Comparison of ENCODE assay signal across 8 cellular contexts in the genomic region with DNA sequence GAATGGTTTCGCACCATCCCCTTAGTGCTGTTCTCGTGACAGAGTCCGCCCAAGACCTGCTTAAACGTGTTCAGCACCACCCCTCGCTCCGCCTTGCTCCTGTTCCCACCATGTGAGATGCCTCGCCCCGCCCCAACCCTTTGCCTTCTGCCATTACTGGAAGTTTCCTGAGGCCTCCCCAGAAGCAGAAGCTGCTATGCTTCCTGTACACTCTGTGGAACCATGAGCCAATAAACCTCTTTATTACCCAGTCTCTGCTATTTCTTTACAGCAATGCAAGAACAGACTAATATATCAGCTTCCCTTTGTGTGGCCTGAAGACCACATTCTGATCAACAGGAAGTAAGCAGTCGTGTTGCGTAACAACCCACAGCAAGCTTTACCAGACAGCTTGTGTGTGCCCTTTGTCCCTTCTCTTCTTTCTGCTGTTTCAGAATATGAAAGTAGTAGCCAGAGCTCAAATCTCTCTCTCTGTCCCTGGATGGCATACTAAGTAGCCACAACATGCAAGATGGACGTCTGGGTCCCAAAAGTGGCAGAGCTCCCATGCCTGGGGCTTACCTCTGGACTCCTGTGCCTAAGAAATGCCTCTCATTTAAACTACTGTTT. TPM values are rescaled to one million over a fixed set of nuclear protein-coding genes. Genes with fewer than 3 reads are reported as not detected.
DNase-seq lines count a peak whose midpoint lies in the region; TF ChIP-seq lines count a peak whose summit lies in the region.

No MANE protein-coding gene starts in this region.

- no peak overlapping the region for H3K4me3 ChIP-seq in choroid plexus epithelial cell (ENCODE audit: low read depth, low read length)
- no peak overlapping the region for H3K4me3 ChIP-seq in mesenchymal stem cell (ENCODE audit: insufficient read depth in 1 of 2, low read depth in 1 of 2, low read length in 2 of 2)

- no peak overlapping the region for H3K4me2 ChIP-seq in mesenchymal stem cell (ENCODE audit: low read length, poor library complexity, severe bottlenecking)

- peak overlapping the region; percentile 91 to 98 for H3K18ac ChIP-seq in mesenchymal stem cell (ENCODE audit: low read depth in 1 of 2, low read length in 2 of 2)

- H4K8ac ChIP-seq in mesenchymal stem cell (ENCODE audit: low read length): peak overlapping the region; percentile 100

- peak overlapping the region in 1 of 2 experiments; percentile 47 for H3K23ac ChIP-seq in mesenchymal stem cell (ENCODE audit: low read length in 2 of 2)

- H2BK120ac ChIP-seq in mesenchymal stem cell (ENCODE audit: low read depth, low read length): peak overlapping the region; percentile 77

- 74% methylated on average over 11 of the region's 11 CpGs for whole genome bisulfite sequencing in mesenchymal stem cell

- peaks cover 6% of the 10 kb centered on the region for H3K4me1 ChIP-seq in mesenchymal stem cell (ENCODE audit: control insufficient read depth, insufficient read depth, low read depth, low read length)

- H4K91ac ChIP-seq in mesenchymal stem cell (ENCODE audit: low read length): peak overlapping the region; percentile 98

- no peaks in the 10 kb centered on the region for H3K36me3 ChIP-seq in mesenchymal stem cell (ENCODE audit: control insufficient read depth in 1 of 2, insufficient read depth in 2 of 2, low read depth in 1 of 2, low read length in 2 of 2)

- H2BK15ac ChIP-seq in mesenchymal stem cell (ENCODE audit: low read depth, poor library complexity, severe bottlenecking): peak overlapping the region; percentile 29

- DNase-seq in EH (ENCODE audit: low read depth) (peak; percentile 74), HT-29 (ENCODE audit: low spot score) (peak; percentile 90), choroid plexus epithelial cell (ENCODE audit: low read depth) (peak; percentile 97), mesenchymal stem cell (peak; percentile 91), NCI-H748 treated with DMSO at 0.1 percent for 48 hours (lab: John Stamatoyannopoulos, UW) (no peak), NCI-H2107 treated with DMSO at 0.1 percent for 48 hours (lab: John Stamatoyannopoulos, UW; ENCODE audit: unreplicated experiment) (no peak)
- DNase-seq in activated CD4-positive, alpha-beta T cell treated with anti-CD3 and anti-CD28 coated beads for 1 hour: peak; percentile 46
- peak; percentile 48 to 63 for DNase-seq in stimulated activated CD8-positive, alpha-beta memory T cell treated with anti-CD3 and anti-CD28 coated beads, Interleukin-4, amount 100 ng/mL, for 4 hours (ENCODE audit: low read depth in 2 of 2, low spot score in 1 of 2)

- no peaks in the 10 kb centered on the region for H3K27me3 ChIP-seq in mesenchymal stem cell (ENCODE audit: control insufficient read depth in 1 of 2, insufficient read depth in 1 of 2, low read length in 2 of 2)

- TF ChIP-seq CTCF in choroid plexus epithelial cell (conservative IDR thresholded peaks at IDR 0.05; ENCODE audit: low read depth, low read length): no peak

- H3K9ac ChIP-seq in mesenchymal stem cell (ENCODE audit: low read length): peak overlapping the region; percentile 24

- no peak overlapping the region for H2AK5ac ChIP-seq in mesenchymal stem cell (ENCODE audit: low read length, severe bottlenecking)

- no peak overlapping the region for H3K27ac ChIP-seq in mesenchymal stem cell (ENCODE audit: low read length, poor library complexity, severe bottlenecking)

- H3K4ac ChIP-seq in mesenchymal stem cell (ENCODE audit: low read depth in 1 of 2, low read length in 2 of 2): peak overlapping the region; percentile 90 to 93

- peaks cover 1% of the 10 kb centered on the region for H3K9me3 ChIP-seq in mesenchymal stem cell (ENCODE audit: control insufficient read depth, low read length)

- H2AFZ ChIP-seq in mesenchymal stem cell (ENCODE audit: low read depth, low read length): peak overlapping the region; percentile 88

- H2BK12ac ChIP-seq in mesenchymal stem cell (ENCODE audit: low read length in 2 of 2): peak overlapping the region; percentile 75 to 96

- H2BK5ac ChIP-seq in mesenchymal stem cell (ENCODE audit: low read depth, low read length, poor library complexity, severe bottlenecking): no peak overlapping the region

- H3K79me1 ChIP-seq in mesenchymal stem cell (replicated peaks; ENCODE audit: low read length, poor library complexity, severe bottlenecking): no peaks in the 10 kb centered on the region

- peak overlapping the region in 1 of 2 experiments; percentile 89 for H3K14ac ChIP-seq in mesenchymal stem cell (ENCODE audit: low read length in 2 of 2)

RNA-seq across cellular contexts. Expression of gene HENMT1, which starts 14.1 kb away (rescaled TPM):
- 15.1 and 15.2 TPM in 2 replicates for total RNA-seq in HT-29 (2014; rRNA removed; shearing (Covaris generic))
- polyA plus RNA-seq in mesenchymal stem cell (2013, experiment 1 of 2): 2.1 TPM
- polyA plus RNA-seq in mesenchymal stem cell (2013, experiment 2 of 2): 2.1 TPM

RNA-seq across cellular contexts. Expression of gene PRPF38B, which starts 45.3 kb away (rescaled TPM):
- 28.2 and 30.0 TPM in 2 replicates for total RNA-seq in HT-29 (2014; rRNA removed; shearing (Covaris generic))
- 36.3 TPM for polyA plus RNA-seq in mesenchymal stem cell (2013, experiment 1 of 2)
- 36.0 TPM for polyA plus RNA-seq in mesenchymal stem cell (2013, experiment 2 of 2)

Comparison
In these comparisons a context has a peak if more than half of its experiments do, and no peak if none do; other contexts are left out.
1. DNase-seq: peak in EH (single experiment), HT-29 (single experiment), activated CD4-positive, alpha-beta T cell treated with anti-CD3 and anti-CD28 coated beads for 1 hour (single experiment), choroid plexus epithelial cell (single experiment), mesenchymal stem cell (single experiment) and stimulated activated CD8-positive, alpha-beta memory T cell treated with anti-CD3 and anti-CD28 coated beads, Interleukin-4, amount 100 ng/mL, for 4 hours (2 of 2); none in NCI-H748 treated with DMSO at 0.1 percent for 48 hours (single experiment) and NCI-H2107 treated with DMSO at 0.1 percent for 48 hours (single experiment).